ENCODE assay signal across 26 cellular contexts in genomic region chr5:169765176-169765575, GRCh38.
DNase-seq lines count a peak whose midpoint lies in the region; ATAC-seq and TF ChIP-seq lines count a peak whose summit lies in the region.
"Had no signal": no experiment of that assay in that cellular context is flagged by ENCODE, and none has a peak within 500 bp of the region (broad histone marks: within the 10 kb centered on the region; RNA-seq: fewer than 3 reads in every experiment).

No MANE protein-coding gene starts in this region.

- H3K27me3 ChIP-seq in RWPE2 (ENCODE audit: insufficient read depth, poor library complexity, severe bottlenecking) (no peaks in the 10 kb centered on the region), body of pancreas (no peaks in the 10 kb centered on the region)
- H3K27me3 ChIP-seq: Peyer's patch, sigmoid colon, SJSA1 had no signal

- H3K36me3 Mint-ChIP-seq in neural crest cell (ENCODE audit: low read depth) = no peaks in the 10 kb centered on the region
- H3K36me3 Mint-ChIP-seq in stimulated activated naive B cell treated with anti-CD40 and anti-IgM and Interleukin-4, amounts not matched to agents 10 μg/mL and 1 μg/mL and 100 μg/mL, for 72 hours = peaks cover 62 to 85% of the 10 kb centered on the region in 2 donors
- H3K36me3 Mint-ChIP-seq: type B pancreatic cell had no signal

- no peak overlapping the region for H3K4me3 Mint-ChIP-seq in neural crest cell
- H3K4me3 Mint-ChIP-seq in stimulated activated naive B cell treated with anti-CD40 and anti-IgM and Interleukin-4, amounts not matched to agents 10 μg/mL and 1 μg/mL and 100 μg/mL, for 72 hours = no peak overlapping the region
- H3K4me3 Mint-ChIP-seq: CD4-positive, alpha-beta memory T cell; dendritic cell treated with granulocyte-macrophage colony-stimulating factor and Interleukin-4, amounts not matched to agents 40 ng/mL and 50 ng/mL, for 4 days; natural killer cell treated with Interleukin-12 subunit alpha and Interleukin-12 subunit beta and Interleukin-15 and Interleukin-18, amount 100 ng/mL, for 72 hours; type B pancreatic cell had no signal

- H3K9me3 Mint-ChIP-seq in neural crest cell = no peaks in the 10 kb centered on the region
- peaks cover 2 to 3% of the 10 kb centered on the region in 2 donors for H3K9me3 Mint-ChIP-seq in stimulated activated naive B cell treated with anti-CD40 and anti-IgM and Interleukin-4, amounts not matched to agents 10 μg/mL and 1 μg/mL and 100 μg/mL, for 72 hours
- H3K9me3 Mint-ChIP-seq: CD4-positive, alpha-beta memory T cell; dendritic cell treated with granulocyte-macrophage colony-stimulating factor and Interleukin-4, amounts not matched to agents 40 ng/mL and 50 ng/mL, for 4 days; natural killer cell treated with Interleukin-12 subunit alpha and Interleukin-12 subunit beta and Interleukin-15 and Interleukin-18, amount 100 ng/mL, for 72 hours had no signal

- 65 to 77% methylated on average over 2 of the region's 2 CpGs for WGBS in body of pancreas, 2 donors

- no peak for TF ChIP-seq POLR2A in body of pancreas (IDR thresholded peaks at IDR 0.05)

- H3K27ac ChIP-seq in RWPE2 (ENCODE audit: poor library complexity, severe bottlenecking) = no peak overlapping the region
- peak overlapping the region; percentile 16 for H3K27ac ChIP-seq in epithelial cell of prostate
- no peak overlapping the region for H3K27ac ChIP-seq in body of pancreas
- H3K27ac ChIP-seq: KMS-11, Peyer's patch, sigmoid colon, SJSA1 had no signal

- TF ChIP-seq CTCF in RWPE2 (IDR thresholded peaks at IDR 0.05; ENCODE audit: poor library complexity, severe bottlenecking) (no peak), neural crest cell (conservative IDR thresholded peaks at IDR 0.05) (no peak), body of pancreas (IDR thresholded peaks at IDR 0.05) (no peak)

- H3K36me3 ChIP-seq in RWPE2 (ENCODE audit: low read depth) = no peaks in the 10 kb centered on the region
- no peaks in the 10 kb centered on the region for H3K36me3 ChIP-seq in body of pancreas (replicated peaks in 1 of 2; ENCODE audit: insufficient read depth in 1 of 2, low read depth in 2 of 2)
- H3K36me3 ChIP-seq: Peyer's patch, sigmoid colon, SJSA1 had no signal

- DNase-seq in EL (peak; percentile 58), RWPE2 (ENCODE audit: low spot score) (no peak), epithelial cell of prostate (ENCODE audit: low read depth, low spot score) (peak; percentile 43), neural crest cell (ENCODE audit: low read depth, low spot score) (no peak), superior temporal gyrus (ENCODE audit: extremely low spot score) (no peak), body of pancreas (no peak)
- DNase-seq in stimulated activated naive B cell treated with anti-CD40 and anti-IgM and Interleukin-4, amounts not matched to agents 10 μg/mL and 1 μg/mL and 100 μg/mL, for 72 hours = no peak
- DNase-seq: activated CD4-positive, alpha-beta T cell treated with anti-CD3 and anti-CD28 coated beads for 48 hours; activated naive CD4-positive, alpha-beta T cell treated with Interleukin-2 at 50 U/mL for 16 hours; activated T-cell treated with anti-CD3 and anti-CD28 coated beads, Interleukin-2, amount 50 U/mL, for 48 hours; amygdala; CD4-positive, alpha-beta memory T cell; central memory CD4-positive, alpha-beta T cell; DMS153; GDM1; left ventricle myocardium superior; NCI-H1694 treated with DMSO at 0.1 percent for 48 hours; NCI-H526; Peyer's patch; sigmoid colon; stimulated activated CD4-positive, alpha-beta T cell treated with anti-CD3 and anti-CD28 coated beads, Interleukin-15, amount 100 ng/mL, for 24 hours had no signal

- H3K9me3 ChIP-seq in RWPE2 (ENCODE audit: severe bottlenecking) (no peaks in the 10 kb centered on the region), body of pancreas (no peaks in the 10 kb centered on the region)
- H3K9me3 ChIP-seq: Peyer's patch, sigmoid colon, SJSA1 had no signal

- H3K4me1 ChIP-seq in RWPE2 (ENCODE audit: insufficient read depth, poor library complexity, severe bottlenecking) (peaks cover 7% of the 10 kb centered on the region), body of pancreas (peaks cover 17% of the 10 kb centered on the region)
- H3K4me1 ChIP-seq: Peyer's patch, sigmoid colon had no signal

- peaks cover 6% of the 10 kb centered on the region for H3K4me1 Mint-ChIP-seq in neural crest cell
- peaks cover 11% of the 10 kb centered on the region in 2 donors for H3K4me1 Mint-ChIP-seq in stimulated activated naive B cell treated with anti-CD40 and anti-IgM and Interleukin-4, amounts not matched to agents 10 μg/mL and 1 μg/mL and 100 μg/mL, for 72 hours

- H3K27ac Mint-ChIP-seq in neural crest cell (ENCODE audit: unreplicated experiment) = peak overlapping the region; percentile 39
- H3K27ac Mint-ChIP-seq in stimulated activated naive B cell treated with anti-CD40 and anti-IgM and Interleukin-4, amounts not matched to agents 10 μg/mL and 1 μg/mL and 100 μg/mL, for 72 hours = no peak overlapping the region
- H3K27ac Mint-ChIP-seq: CD4-positive, alpha-beta memory T cell; dendritic cell treated with granulocyte-macrophage colony-stimulating factor and Interleukin-4, amounts not matched to agents 40 ng/mL and 50 ng/mL, for 4 days; type B pancreatic cell had no signal

- peak; percentile 68 for ATAC-seq in RWPE2 (ENCODE audit: low read depth)
- no peak for ATAC-seq in body of pancreas
- no peak for ATAC-seq in stimulated activated naive B cell treated with anti-CD40 and anti-IgM and Interleukin-4, amounts not matched to agents 10 μg/mL and 1 μg/mL and 100 μg/mL, for 72 hours (replicated peaks)
- ATAC-seq: left ventricle myocardium superior; natural killer cell treated with Interleukin-12 subunit alpha and Interleukin-12 subunit beta and Interleukin-15 and Interleukin-18, amount 100 ng/mL, for 72 hours had no signal

- intact Hi-C loops in body of pancreas (cut with DNase I) = no loop called here

- H3K4me3 ChIP-seq in RWPE2 (ENCODE audit: severe bottlenecking) (no peak overlapping the region), body of pancreas (no peak overlapping the region)
- H3K4me3 ChIP-seq: Peyer's patch, sigmoid colon, SJSA1 had no signal

- H3K27me3 Mint-ChIP-seq in neural crest cell (ENCODE audit: low read depth) = peaks cover 20% of the 10 kb centered on the region
- H3K27me3 Mint-ChIP-seq in stimulated activated naive B cell treated with anti-CD40 and anti-IgM and Interleukin-4, amounts not matched to agents 10 μg/mL and 1 μg/mL and 100 μg/mL, for 72 hours = no peaks in the 10 kb centered on the region
- H3K27me3 Mint-ChIP-seq: CD4-positive, alpha-beta memory T cell; dendritic cell treated with granulocyte-macrophage colony-stimulating factor and Interleukin-4, amounts not matched to agents 40 ng/mL and 50 ng/mL, for 4 days; natural killer cell treated with Interleukin-12 subunit alpha and Interleukin-12 subunit beta and Interleukin-15 and Interleukin-18, amount 100 ng/mL, for 72 hours had no signal

Comparison
In these comparisons a context has a peak if more than half of its experiments do, and no peak if none do; other contexts are left out.
1. DNase-seq: peak in EL (single experiment) and epithelial cell of prostate (single experiment); none in RWPE2 (single experiment), neural crest cell (single experiment), superior temporal gyrus (single experiment), body of pancreas (0 of 4) and stimulated activated naive B cell treated with anti-CD40 and anti-IgM and Interleukin-4, amounts not matched to agents 10 μg/mL and 1 μg/mL and 100 μg/mL, for 72 hours (single experiment).